ENCODE assay signal across 8 cellular contexts in genomic region chrX:71098302-71098701, GRCh38. TPM values are rescaled to one million over a fixed set of nuclear protein-coding genes. Genes with fewer than 3 reads are reported as not detected.
DNase-seq lines count a peak whose midpoint lies in the region; ATAC-seq and TF ChIP-seq lines count a peak whose summit lies in the region.

No MANE protein-coding gene starts in this region.

- H3K4me3 ChIP-seq in astrocyte of the cerebellum (ENCODE audit: low read depth, low read length): no peak overlapping the region

- ATAC-seq in HG02623 (IDR thresholded peaks at IDR 0.05; ENCODE audit: unreplicated experiment): no peak

- peak; percentile 34 for TF ChIP-seq CTCF in astrocyte of the cerebellum (IDR thresholded peaks at IDR 0.05; ENCODE audit: low read depth, low read length, missing control alignments)

- peak; percentile 5 for DNase-seq in G401 (ENCODE audit: low spot score)
- DNase-seq in HT1080 (ENCODE audit: low read depth): peak; percentile 4
- DNase-seq in T-helper 22 cell (ENCODE audit: low read depth): peak; percentile 72
- no peak for DNase-seq in astrocyte of the cerebellum (ENCODE audit: low read depth)
- DNase-seq in islet precursor cell: peak; percentile 64
- DNase-seq in stimulated activated CD4-positive, alpha-beta T cell treated with anti-CD3 and anti-CD28 coated beads, Interleukin-4, amount 100 ng/mL, for 4 hours: peak; percentile 66 to 75
- no peak for DNase-seq in DMS79 (lab: John Stamatoyannopoulos, UW)

- in situ Hi-C loops in G401 (cut with HindIII; ENCODE audit: low sequenced_read_pairs) (no loop called here), astrocyte of the cerebellum (cut with HindIII; ENCODE audit: low sequenced_read_pairs) (no loop called here)

RNA-seq across cellular contexts. Expression of gene FOXO4, which starts 2.7 kb away (rescaled TPM):
- total RNA-seq in G401 (2014; rRNA removed; shearing (Covaris generic)): 3.4 and 3.7 TPM in 2 replicates
- total RNA-seq in HT1080 (2014; rRNA removed; shearing (Covaris generic)): 1.2 and 1.8 TPM in 2 replicates
- polyA plus RNA-seq in HT1080 (2015; cell fraction: cytosol; rRNA removed): 2.9 and 3.5 TPM in 2 replicates
- 7.5 and 9.2 TPM in 2 replicates for polyA plus RNA-seq in HT1080 (2015; cell fraction: nucleus; rRNA removed)

RNA-seq across cellular contexts. Expression of gene CXorf65, which starts 8.2 kb away (rescaled TPM):
- total RNA-seq in G401 (2014; rRNA removed; shearing (Covaris generic)): not detected in 2 replicates
- not detected in 2 replicates for total RNA-seq in HT1080 (2014; rRNA removed; shearing (Covaris generic))
- polyA plus RNA-seq in HT1080 (2015; cell fraction: cytosol; rRNA removed): not detected in 2 replicates
- polyA plus RNA-seq in HT1080 (2015; cell fraction: nucleus; rRNA removed): not detected in 2 replicates

RNA-seq across cellular contexts. Expression of gene IL2RG, which starts 13.1 kb away (rescaled TPM):
- not detected in 2 replicates for total RNA-seq in G401 (2014; rRNA removed; shearing (Covaris generic))
- total RNA-seq in HT1080 (2014; rRNA removed; shearing (Covaris generic)): not detected in 2 replicates
- 0.05 and 0.64 TPM in 2 replicates for polyA plus RNA-seq in HT1080 (2015; cell fraction: cytosol; rRNA removed)
- polyA plus RNA-seq in HT1080 (2015; cell fraction: nucleus; rRNA removed): 0.56 TPM in 1 of 2 replicates, not detected in the other

RNA-seq across cellular contexts. Expression of gene MED12, which starts 20.1 kb away (rescaled TPM):
- 10.8 and 17.7 TPM in 2 replicates for total RNA-seq in G401 (2014; rRNA removed; shearing (Covaris generic))
- total RNA-seq in HT1080 (2014; rRNA removed; shearing (Covaris generic)): 10.1 and 13.6 TPM in 2 replicates
- polyA plus RNA-seq in HT1080 (2015; cell fraction: cytosol; rRNA removed): 8.2 and 14.1 TPM in 2 replicates
- polyA plus RNA-seq in HT1080 (2015; cell fraction: nucleus; rRNA removed): 28.2 and 40.6 TPM in 2 replicates

RNA-seq across cellular contexts. Expression of gene SNX12, which starts 30.2 kb away (rescaled TPM):
- total RNA-seq in G401 (2014; rRNA removed; shearing (Covaris generic)): 86.3 and 127 TPM in 2 replicates
- total RNA-seq in HT1080 (2014; rRNA removed; shearing (Covaris generic)): 61.2 and 68.9 TPM in 2 replicates
- 41.8 and 54.1 TPM in 2 replicates for polyA plus RNA-seq in HT1080 (2015; cell fraction: cytosol; rRNA removed)
- 26.2 and 33.7 TPM in 2 replicates for polyA plus RNA-seq in HT1080 (2015; cell fraction: nucleus; rRNA removed)

Comparison
In these comparisons a context has a peak if more than half of its experiments do, and no peak if none do; other contexts are left out.
1. DNase-seq: peak in G401 (single experiment), HT1080 (single experiment), T-helper 22 cell (single experiment), islet precursor cell (single experiment) and stimulated activated CD4-positive, alpha-beta T cell treated with anti-CD3 and anti-CD28 coated beads, Interleukin-4, amount 100 ng/mL, for 4 hours (2 of 2); none in astrocyte of the cerebellum (single experiment) and DMS79 (single experiment).